32 cellular contexts compared by ENCODE assay signal in genomic region chr3:16616083-16616482, GRCh38. TPM values are rescaled to one million over a fixed set of nuclear protein-coding genes. Genes with fewer than 3 reads are reported as not detected.
"Had no signal": no experiment of that assay in that cellular context is flagged by ENCODE, and none has a peak within 500 bp of the region (broad histone marks: within the 10 kb centered on the region; RNA-seq: fewer than 3 reads in every experiment).

No MANE protein-coding gene starts in this region.

- H3K36me3 Mint-ChIP-seq: stimulated activated effector memory CD8-positive, alpha-beta T cell treated with anti-CD3 and anti-CD28 coated beads, Interleukin-12 subunit alpha, Interleukin-12 subunit beta, amount 100 ng/mL, for 72 hours; type B pancreatic cell had no signal

- H3K4me1 ChIP-seq: stomach, suprapubic skin, testis, thyroid gland, tibial artery, tibial nerve, transverse colon, upper lobe of left lung, upper lobe of right lung, uterus, vagina had no signal

- H3K9me3 ChIP-seq: suprapubic skin, testis, thoracic aorta, thyroid gland, tibial artery, tibial nerve, transverse colon, upper lobe of left lung, upper lobe of right lung, uterus, vagina had no signal

- H3K27ac ChIP-seq: stomach, suprapubic skin, testis, thoracic aorta, thyroid gland, tibial artery, tibial nerve, transverse colon, upper lobe of left lung, upper lobe of right lung, uterus, vagina had no signal

- H3K27ac Mint-ChIP-seq: stimulated activated effector memory CD8-positive, alpha-beta T cell treated with anti-CD3 and anti-CD28 coated beads, Interleukin-12 subunit alpha, Interleukin-12 subunit beta, amount 100 ng/mL, for 72 hours; stimulated activated memory B cell treated with anti-CD40 and anti-IgM and Interleukin-4, amounts not matched to agents 10 μg/mL and 1 μg/mL and 100 μg/mL, for 72 hours; stimulated activated naive B cell treated with anti-CD40 and anti-IgM and Interleukin-4, amounts not matched to agents 10 μg/mL and 1 μg/mL and 100 μg/mL, for 72 hours; stimulated activated naive CD8-positive, alpha-beta T cell treated with anti-CD3 and anti-CD28 coated beads, Interleukin-15, amount 100 ng/mL, for 72 hours; stimulated activated naive CD8-positive, alpha-beta T cell treated with anti-CD3 and anti-CD28 coated beads, Interleukin-15, Interleukin-2, amounts not matched to agents 100 ng/mL and 50 ng/mL, for 24 hours; type B pancreatic cell had no signal

- H3K4me3 ChIP-seq: stomach, suprapubic skin, testis, thoracic aorta, thyroid gland, tibial artery, tibial nerve, transverse colon, upper lobe of left lung, upper lobe of right lung, uterus, vagina had no signal

- ATAC-seq: stimulated activated effector memory CD8-positive, alpha-beta T cell treated with anti-CD3 and anti-CD28 coated beads, Interleukin-12 subunit alpha, Interleukin-12 subunit beta, amount 100 ng/mL, for 72 hours; stimulated activated memory B cell treated with anti-CD40 and anti-IgM and Interleukin-4, amounts not matched to agents 10 μg/mL and 1 μg/mL and 100 μg/mL, for 72 hours; stimulated activated naive B cell treated with anti-CD40 and anti-IgM and Interleukin-4, amounts not matched to agents 10 μg/mL and 1 μg/mL and 100 μg/mL, for 72 hours; stimulated activated naive CD8-positive, alpha-beta T cell treated with anti-CD3 and anti-CD28 coated beads, Interleukin-15, amount 100 ng/mL, for 72 hours; stimulated activated naive CD8-positive, alpha-beta T cell treated with anti-CD3 and anti-CD28 coated beads, Interleukin-15, Interleukin-2, amounts not matched to agents 100 U/mL and 50 U/mL, for 24 hours; upper lobe of right lung had no signal

- H3K36me3 ChIP-seq: stomach, suprapubic skin, thoracic aorta, thyroid gland, tibial artery, tibial nerve, transverse colon, upper lobe of left lung, upper lobe of right lung, uterus, vagina had no signal

- H3K27me3 Mint-ChIP-seq: stimulated activated naive B cell treated with anti-CD40 and anti-IgM and Interleukin-4, amounts not matched to agents 10 μg/mL and 1 μg/mL and 100 μg/mL, for 72 hours; stimulated activated naive CD8-positive, alpha-beta T cell treated with anti-CD3 and anti-CD28 coated beads, Interleukin-15, amount 100 ng/mL, for 72 hours; type B pancreatic cell had no signal

- H3K4me1 Mint-ChIP-seq: stimulated activated effector memory CD8-positive, alpha-beta T cell treated with anti-CD3 and anti-CD28 coated beads, Interleukin-12 subunit alpha, Interleukin-12 subunit beta, amount 100 ng/mL, for 72 hours; stimulated activated memory B cell treated with anti-CD40 and anti-IgM and Interleukin-4, amounts not matched to agents 10 μg/mL and 1 μg/mL and 100 μg/mL, for 72 hours; stimulated activated naive CD8-positive, alpha-beta T cell treated with anti-CD3 and anti-CD28 coated beads, Interleukin-15, amount 100 ng/mL, for 72 hours had no signal

- DNase-seq: stimulated activated CD4-positive, alpha-beta T cell treated with anti-CD3 and anti-CD28 coated beads, Interleukin-2, amount 100 ng/mL, for 48 hours; stimulated activated CD4-positive, alpha-beta T cell treated with anti-CD3 and anti-CD28 coated beads, Interleukin-4, amount 100 ng/mL, for 1 hour; stimulated activated CD4-positive, alpha-beta T cell treated with anti-CD3 and anti-CD28 coated beads, Interleukin-4, amount 100 ng/mL, for 24 hours; stimulated activated CD4-positive, alpha-beta T cell treated with anti-CD3 and anti-CD28 coated beads, Interleukin-4, amount 100 ng/mL, for 4 hours; stimulated activated CD8-positive, alpha-beta memory T cell treated with anti-CD3 and anti-CD28 coated beads, Interleukin-4, amount 100 ng/mL, for 48 hours; stimulated activated naive B cell treated with anti-CD40 and anti-IgM and Interleukin-4, amounts not matched to agents 10 μg/mL and 1 μg/mL and 100 μg/mL, for 72 hours; stimulated activated naive CD4-positive, alpha-beta T cell; stimulated activated naive CD4-positive, alpha-beta T cell treated with Interleukin-2 at 50 U/mL for 16 hours; stimulated activated naive CD8-positive, alpha-beta T cell treated with anti-CD3 and anti-CD28 coated beads, Interleukin-15, amount 100 ng/mL, for 72 hours; stimulated activated naive CD8-positive, alpha-beta T cell treated with anti-CD3 and anti-CD28 coated beads, Interleukin-15, Interleukin-2, amounts not matched to agents 100 U/mL and 50 U/mL, for 24 hours; stomach; substantia nigra; testis; thyroid gland; tibial artery; transverse colon; trophoblast cell; upper lobe of left lung; upper lobe of right lung; uterus had no signal

- H3K27me3 ChIP-seq: stomach, suprapubic skin, testis, thyroid gland, tibial artery, tibial nerve, transverse colon, upper lobe of left lung, upper lobe of right lung, uterus, vagina had no signal

- H3K4me3 Mint-ChIP-seq: stimulated activated effector memory CD8-positive, alpha-beta T cell treated with anti-CD3 and anti-CD28 coated beads, Interleukin-12 subunit alpha, Interleukin-12 subunit beta, amount 100 ng/mL, for 72 hours; stimulated activated memory B cell treated with anti-CD40 and anti-IgM and Interleukin-4, amounts not matched to agents 10 μg/mL and 1 μg/mL and 100 μg/mL, for 72 hours; stimulated activated naive B cell treated with anti-CD40 and anti-IgM and Interleukin-4, amounts not matched to agents 10 μg/mL and 1 μg/mL and 100 μg/mL, for 72 hours; stimulated activated naive CD8-positive, alpha-beta T cell treated with anti-CD3 and anti-CD28 coated beads, Interleukin-15, amount 100 ng/mL, for 72 hours; stimulated activated naive CD8-positive, alpha-beta T cell treated with anti-CD3 and anti-CD28 coated beads, Interleukin-15, Interleukin-2, amounts not matched to agents 100 ng/mL and 50 ng/mL, for 24 hours; type B pancreatic cell had no signal

RNA-seq across cellular contexts. Expression of gene DAZL, which starts 10.9 kb away (rescaled TPM):
- total RNA-seq: subcutaneous adipose tissue, temporal lobe, thoracic aorta, tibial nerve, transverse colon, upper lobe of left lung, upper lobe of right lung, ureter, urinary bladder, vagina had no signal
- polyA plus RNA-seq: urinary bladder had no signal
